Comparison of ENCODE assay signal across 11 cellular contexts in the genomic region with DNA sequence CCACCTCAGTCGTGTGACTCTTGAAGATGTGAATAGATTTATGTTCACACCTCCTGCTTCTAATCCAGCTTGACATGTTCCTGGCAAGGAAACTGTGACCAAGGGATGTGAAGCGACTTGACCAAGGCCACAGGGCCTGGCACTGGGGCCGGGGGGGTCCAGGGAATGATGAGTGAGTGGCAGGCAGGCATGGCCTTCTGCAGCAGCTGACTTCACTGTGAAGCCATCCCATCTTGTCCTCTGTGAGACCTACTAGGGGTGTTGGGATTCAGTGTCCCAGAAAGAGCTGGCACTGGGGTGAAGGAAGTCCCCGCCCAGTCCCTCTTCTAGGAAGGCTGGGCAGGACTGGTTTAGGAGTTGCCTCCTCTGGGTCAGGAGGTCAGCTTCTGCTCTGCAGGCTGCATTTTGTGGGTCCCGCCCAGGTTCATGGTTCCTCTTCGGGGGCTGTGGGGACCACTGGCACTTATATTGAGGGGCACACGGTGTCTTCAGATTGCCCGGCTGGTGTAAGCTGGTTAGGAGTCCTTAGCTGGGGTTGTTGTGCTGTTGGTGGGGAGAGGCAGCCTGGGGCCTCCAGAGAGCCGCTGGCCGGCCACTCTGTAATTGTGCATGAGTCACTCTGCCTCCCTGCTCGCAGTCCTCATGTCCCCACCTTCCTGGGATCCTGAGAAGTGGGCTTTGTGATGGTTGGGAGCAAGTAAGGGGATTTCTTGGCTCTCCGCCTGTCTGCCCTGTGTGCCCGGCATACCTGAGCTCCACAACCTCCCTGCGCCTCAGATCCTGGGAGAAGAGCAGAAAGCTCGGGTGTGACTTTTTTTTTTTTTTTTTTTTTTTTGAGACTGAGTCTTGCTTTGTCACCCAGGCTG. TPM values are rescaled to one million over a fixed set of nuclear protein-coding genes. Genes with fewer than 3 reads are reported as not detected.
DNase-seq lines count a peak whose midpoint lies in the region; ATAC-seq, FAIRE-seq and TF ChIP-seq lines count a peak whose summit lies in the region.
"Had no signal": no experiment of that assay in that cellular context is flagged by ENCODE, and none has a peak within 500 bp of the region (broad histone marks: within the 10 kb centered on the region; RNA-seq: fewer than 3 reads in every experiment).

No MANE protein-coding gene starts in this region.

- no peaks in the 10 kb centered on the region for H3K27me3 ChIP-seq in ascending aorta
- no peaks in the 10 kb centered on the region for H3K27me3 ChIP-seq in right cardiac atrium (ENCODE audit: control insufficient read depth, insufficient read depth)
- no peaks in the 10 kb centered on the region for H3K27me3 ChIP-seq in stomach

- no peaks in the 10 kb centered on the region for H3K27me3 Mint-ChIP-seq in activated T-cell treated with anti-CD3 and anti-CD28 coated beads, Interleukin-2, amount 50 U/mL, for 4 hours (ENCODE audit: low read depth)

- H3K4me3 Mint-ChIP-seq in activated T-cell treated with anti-CD3 and anti-CD28 coated beads, Interleukin-2, amount 50 U/mL, for 4 hours, result no peak overlapping the region
- H3K4me3 Mint-ChIP-seq: activated CD8-positive, alpha-beta T cell treated with anti-CD3 and anti-CD28 coated beads, Interleukin-2, amount 10 ng/mL, durations not matched to agents 7 days and 5 days had no signal

- TF ChIP-seq CTCF in ascending aorta (IDR thresholded peaks at IDR 0.05), result no peak
- TF ChIP-seq CTCF in stomach (IDR thresholded peaks at IDR 0.05), result no peak

- H3K4me1 ChIP-seq in ascending aorta (peaks cover 45 to 59% of the 10 kb centered on the region in 2 donors), right cardiac atrium (ENCODE audit: control insufficient read depth, insufficient read depth, low read length) (peaks cover 81% of the 10 kb centered on the region), stomach (peaks cover 99 to 100% (median 100%) of the 10 kb centered on the region in 4 donors)

- 51% methylated on average over 15 of the region's 15 CpGs for WGBS in right cardiac atrium
- 36 to 51% (median 37%) methylated on average over 12 to 15 of the region's 15 CpGs for WGBS in stomach, 5 donors

- ATAC-seq in right cardiac atrium (peak; percentile 58 to 59), GM21515 (IDR thresholded peaks at IDR 0.05; ENCODE audit: unreplicated experiment) (no peak)
- no peak for ATAC-seq in activated T-cell treated with anti-CD3 and anti-CD28 coated beads, Interleukin-2, amount 50 U/mL, for 4 hours
- ATAC-seq: activated CD8-positive, alpha-beta T cell treated with anti-CD3 and anti-CD28 coated beads, Interleukin-2, amount 10 ng/mL, durations not matched to agents 7 days and 5 days had no signal

- H3K4me3 ChIP-seq in ascending aorta (no peak overlapping the region), right cardiac atrium (ENCODE audit: low read length) (no peak overlapping the region), stomach (no peak overlapping the region)

- intact Hi-C loops in ascending aorta (cut with DNase I), result no loop called here
- intact Hi-C loops in right cardiac atrium (cut with DNase I), result loop anchor here in 2 of 4 donors (10.0 kb wide), 4 partner anchors 45 to 115 kb away; no protein-coding TSS in a partner anchor
- intact Hi-C loops in stomach (cut with DNase I; ENCODE audit: low total_unique reads), result loop anchor here (10.0 kb wide), 2 partner anchors 55 to 115 kb away; no protein-coding TSS in a partner anchor

- no peaks in the 10 kb centered on the region for H3K9me3 Mint-ChIP-seq in activated T-cell treated with anti-CD3 and anti-CD28 coated beads, Interleukin-2, amount 50 U/mL, for 4 hours

- H3K27ac ChIP-seq in ascending aorta (peak overlapping the region; percentile 11 to 48), right cardiac atrium (ENCODE audit: low read length) (peak overlapping the region; percentile 71), stomach (peak overlapping the region; percentile 58 to 99 (median 89))

- no peak for FAIRE-seq in H54 (lab: Jason Lieb, UNC)
- FAIRE-seq: colon, HTR-8/SVneo had no signal

- H3K9me3 ChIP-seq in ascending aorta (no peaks in the 10 kb centered on the region), right cardiac atrium (ENCODE audit: control insufficient read depth, low read length) (no peaks in the 10 kb centered on the region), stomach (no peaks in the 10 kb centered on the region)

- H3K36me3 ChIP-seq in ascending aorta, result no peaks in the 10 kb centered on the region
- no peaks in the 10 kb centered on the region for H3K36me3 ChIP-seq in stomach

- TF ChIP-seq EP300 in stomach (IDR thresholded peaks at IDR 0.05), result no peak

- peaks cover 48% of the 10 kb centered on the region for H3K4me1 Mint-ChIP-seq in activated T-cell treated with anti-CD3 and anti-CD28 coated beads, Interleukin-2, amount 50 U/mL, for 4 hours (ENCODE audit: low read depth)

- TF ChIP-seq POLR2A in H54 (IDR thresholded peaks at IDR 0.05; ENCODE audit: low read depth, low read length) (no peak), stomach (IDR thresholded peaks at IDR 0.05) (no peak)

- no peaks in the 10 kb centered on the region for H3K36me3 Mint-ChIP-seq in activated T-cell treated with anti-CD3 and anti-CD28 coated beads, Interleukin-2, amount 50 U/mL, for 4 hours (ENCODE audit: insufficient read depth)

- DNase-seq in H54 (ENCODE audit: insufficient read length, low spot score) (peak; percentile 88), ascending aorta (ENCODE audit: low spot score in 2 of 2) (no peak), right cardiac atrium (peak; percentile 63 to 84 (median 80)), stomach (no peak), Kasumi-1 (lab: John Stamatoyannopoulos, UW) (no peak)
- no peak for DNase-seq in activated CD4-positive, CD25-positive, alpha-beta regulatory T cell treated with anti-CD3 and anti-CD28 coated beads, Interleukin-2, amount 50 U/mL, for 72 hours
- DNase-seq in activated T-cell treated with anti-CD3 and anti-CD28 coated beads, Interleukin-2, amount 50 U/mL, for 4 hours, result no peak
- DNase-seq: activated CD8-positive, alpha-beta T cell treated with anti-CD3 and anti-CD28 coated beads, Interleukin-2, amount 10 ng/mL, durations not matched to agents 7 days and 5 days had no signal

RNA-seq across cellular contexts. Expression of a gene that starts 11.0 kb away (rescaled TPM):
- 96.2 TPM for total RNA-seq in ascending aorta
- total RNA-seq in right cardiac atrium, result 10 to 100 TPM; 67.4 to 83.1 (median 72.9) TPM
- 38.0 TPM for polyA plus RNA-seq in right cardiac atrium
- total RNA-seq in stomach, result 100 to 1,000 TPM in 1 of 5 donors, 10 to 100 TPM in 4; 25.9 to 103 (median 67.7) TPM
- 10 to 100 TPM; 17.7 to 20.2 (median 18.2) TPM for polyA plus RNA-seq in stomach
- total RNA-seq in activated T-cell treated with anti-CD3 and anti-CD28 coated beads, Interleukin-2, amount 50 U/mL, for 4 hours, result 10 to 100 TPM; 17.7 to 21.0 (median 18.0) TPM

Comparison
In these comparisons a context has a peak if more than half of its experiments do, and no peak if none do; other contexts are left out.
1. DNase-seq: peak in H54 (single experiment) and right cardiac atrium (3 of 3); none in ascending aorta (0 of 2), stomach (single experiment), activated CD4-positive, CD25-positive, alpha-beta regulatory T cell treated with anti-CD3 and anti-CD28 coated beads, Interleukin-2, amount 50 U/mL, for 72 hours (single experiment), Kasumi-1 (0 of 2) and activated T-cell treated with anti-CD3 and anti-CD28 coated beads, Interleukin-2, amount 50 U/mL, for 4 hours (single experiment).
2. H3K27ac ChIP-seq: peak in every context shown above with its lines; median percentile 89 in stomach; 71 in right cardiac atrium; 30 in ascending aorta.
3. ATAC-seq: peak in right cardiac atrium (2 of 2); none in GM21515 (single experiment) and activated T-cell treated with anti-CD3 and anti-CD28 coated beads, Interleukin-2, amount 50 U/mL, for 4 hours (0 of 2).